Comparison of ENCODE assay signal across 26 cellular contexts in the genomic region with DNA sequence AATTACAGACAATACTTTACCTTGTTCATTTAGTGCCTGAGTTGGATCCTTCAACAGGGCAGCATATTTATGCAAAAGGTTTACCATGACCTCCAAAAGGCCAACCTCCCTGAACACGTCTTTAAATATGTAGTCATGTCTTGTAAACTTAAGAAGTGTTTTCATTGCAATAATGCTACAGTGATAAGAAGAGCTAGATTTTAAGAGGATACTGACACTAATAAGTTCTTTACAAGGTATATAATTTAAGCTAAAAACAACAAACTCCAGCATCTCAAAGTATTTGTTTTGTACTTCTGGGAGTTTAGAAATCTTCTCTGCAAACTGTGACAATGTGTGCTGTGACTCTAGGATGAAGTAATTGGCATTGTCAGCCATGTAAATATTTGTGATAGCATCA.
"Had no signal": no experiment of that assay in that cellular context is flagged by ENCODE, and none has a peak within 500 bp of the region (broad histone marks: within the 10 kb centered on the region; RNA-seq: fewer than 3 reads in every experiment).

No MANE protein-coding gene starts in this region.

- ATAC-seq: left ventricle myocardium superior; lower lobe of right lung; naive thymus-derived CD8-positive, alpha-beta T cell; psoas muscle; right cardiac atrium; stimulated activated memory B cell treated with anti-CD40 and anti-IgM and Interleukin-4, amounts not matched to agents 10 μg/mL and 1 μg/mL and 100 μg/mL, for 72 hours; stimulated activated naive CD8-positive, alpha-beta T cell treated with anti-CD3 and anti-CD28 coated beads, Interleukin-15, Interleukin-2, amounts not matched to agents 100 U/mL and 50 U/mL, for 24 hours had no signal

- FAIRE-seq: endothelial cell of umbilical vein, frontal cortex, keratinocyte, urothelium cell line had no signal

- H3K27ac ChIP-seq: esophagus muscularis mucosa, lower lobe of right lung, ovary, psoas muscle, sigmoid colon, spleen, testis, tibial nerve, upper lobe of left lung had no signal

- H3K4me3 ChIP-seq: esophagus muscularis mucosa, lower lobe of right lung, ovary, psoas muscle, sigmoid colon, spleen, testis, tibial nerve, upper lobe of left lung had no signal

- DNase-seq: effector CD8-positive, alpha-beta T cell; endodermal cell; hypothalamus; immature natural killer cell; left ventricle myocardium superior; lower lobe of right lung; naive thymus-derived CD8-positive, alpha-beta T cell; occipital lobe; ovary; posterior cingulate gyrus; psoas muscle; right cardiac atrium; sigmoid colon; spleen; stimulated activated CD4-positive, alpha-beta T cell treated with anti-CD3 and anti-CD28 coated beads, Interleukin-4, amount 100 ng/mL, for 4 hours; stimulated activated naive CD8-positive, alpha-beta T cell treated with anti-CD3 and anti-CD28 coated beads, Interleukin-15, Interleukin-2, amounts not matched to agents 100 U/mL and 50 U/mL, for 24 hours; substantia nigra; testis; upper lobe of left lung had no signal

- H3K4me1 ChIP-seq: esophagus muscularis mucosa, lower lobe of right lung, psoas muscle, sigmoid colon, spleen, testis, tibial nerve, upper lobe of left lung had no signal

- H3K27me3 ChIP-seq: esophagus muscularis mucosa, ovary, sigmoid colon, spleen, testis, tibial nerve, upper lobe of left lung had no signal

- H3K36me3 ChIP-seq: ovary had no signal

- H3K9me3 ChIP-seq: esophagus muscularis mucosa, lower lobe of right lung, ovary, psoas muscle, sigmoid colon, spleen, testis, tibial nerve, upper lobe of left lung had no signal
